ENCODE assay signal across 19 cellular contexts in the genomic region with DNA sequence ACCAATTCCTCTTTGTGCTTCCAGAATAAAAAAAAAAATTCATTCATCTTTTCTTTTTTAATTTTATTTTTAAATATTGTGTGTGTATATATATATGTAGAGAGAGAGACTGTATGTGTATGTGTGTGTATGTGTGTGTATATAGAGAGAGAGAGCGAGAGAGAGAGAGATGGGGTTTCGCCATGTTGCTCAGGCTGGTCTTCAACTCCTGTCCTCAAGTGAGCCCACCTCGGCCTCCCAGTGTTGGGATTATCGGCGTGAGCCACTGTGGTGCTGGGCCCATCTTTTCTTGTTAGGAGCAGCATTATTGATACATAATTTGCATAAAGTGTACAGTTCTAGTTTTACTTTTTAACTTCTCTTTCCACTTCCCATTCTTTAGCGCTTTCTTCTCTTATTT. TPM values are rescaled to one million over a fixed set of nuclear protein-coding genes. Genes with fewer than 3 reads are reported as not detected.
DNase-seq lines count a peak whose midpoint lies in the region; ATAC-seq, FAIRE-seq and TF ChIP-seq lines count a peak whose summit lies in the region.
"Had no signal": no experiment of that assay in that cellular context is flagged by ENCODE, and none has a peak within 500 bp of the region (broad histone marks: within the 10 kb centered on the region; RNA-seq: fewer than 3 reads in every experiment).

No MANE protein-coding gene starts in this region.

- no peak overlapping the region; the same call in 1 of the 2 replicates for H3K9ac ChIP-seq in Karpas-422 (ENCODE audit: low read length)

- no peaks in the 10 kb centered on the region for H3K36me3 ChIP-seq in Karpas-422 (ENCODE audit: insufficient read depth, low read length)

- no peak for DNase-seq in GM18507 (ENCODE audit: extremely low spot score, insufficient read length, low read depth)
- no peak for DNase-seq in Karpas-422
- DNase-seq in memory B cell (ENCODE audit: low spot score in 2 of 2): no peak
- no peak for DNase-seq in activated gamma-delta T cell (lab: John Stamatoyannopoulos, UW)
- DNase-seq in GM10266 (ENCODE audit: extremely low spot score): no peak
- no peak for DNase-seq in effector memory CD8-positive, alpha-beta T cell
- DNase-seq in H4 (ENCODE audit: low spot score): no peak
- DNase-seq: activated naive CD8-positive, alpha-beta T cell treated with anti-CD3 and anti-CD28 coated beads, Interleukin-2, amount 10 ng/mL, durations not matched to agents 7 days and 5 days; body of pancreas; glutamatergic neuron; KG1; midbrain; NCI-H2081 treated with DMSO at 0.1 percent for 48 hours; NCI-H510A treated with DMSO at 0.1 percent for 48 hours; retina; testis had no signal

- TF ChIP-seq CTCF in C4-2B (conservative IDR thresholded peaks at IDR 0.05): no peak
- no peak for TF ChIP-seq CTCF in GM10266 (IDR thresholded peaks at IDR 0.05; ENCODE audit: control insufficient read depth, insufficient read depth, low read depth, missing control alignments)

- peak overlapping the region; percentile 56; the same call in 1 of the 2 replicates for H3K4me3 ChIP-seq in Karpas-422 (ENCODE audit: low read length)
- H3K4me3 ChIP-seq: body of pancreas, testis had no signal

- H3K36me3 Mint-ChIP-seq in memory B cell: no peaks in the 10 kb centered on the region
- peaks cover 20% of the 10 kb centered on the region for H3K36me3 Mint-ChIP-seq in effector memory CD8-positive, alpha-beta T cell (ENCODE audit: insufficient read depth)

- H3K4me1 Mint-ChIP-seq in memory B cell: peaks cover 32% of the 10 kb centered on the region
- peaks cover 21 to 45% of the 10 kb centered on the region in 2 donors for H3K4me1 Mint-ChIP-seq in effector memory CD8-positive, alpha-beta T cell (ENCODE audit: low read depth in 2 of 2)

- H3K27ac ChIP-seq in C4-2B (peak overlapping the region; percentile 74), Karpas-422 (ENCODE audit: low read length) (peak overlapping the region; percentile 88)
- H3K27ac ChIP-seq: body of pancreas, testis had no signal

- no peaks in the 10 kb centered on the region; the same call in 1 of the 2 replicates for H3K9me3 ChIP-seq in Karpas-422 (ENCODE audit: low read length)
- H3K9me3 ChIP-seq: body of pancreas, testis had no signal

- H3K27me3 ChIP-seq in Karpas-422 (ENCODE audit: low read length): no peaks in the 10 kb centered on the region
- H3K27me3 ChIP-seq: body of pancreas, testis had no signal

- no peaks in the 10 kb centered on the region for H3K9me3 Mint-ChIP-seq in memory B cell
- no peaks in the 10 kb centered on the region for H3K9me3 Mint-ChIP-seq in effector memory CD8-positive, alpha-beta T cell

- H3K27me3 Mint-ChIP-seq in memory B cell: no peaks in the 10 kb centered on the region
- no peaks in the 10 kb centered on the region for H3K27me3 Mint-ChIP-seq in effector memory CD8-positive, alpha-beta T cell
- H3K27me3 Mint-ChIP-seq: activated naive CD8-positive, alpha-beta T cell treated with anti-CD3 and anti-CD28 coated beads, Interleukin-2, amount 10 ng/mL, durations not matched to agents 7 days and 5 days had no signal

- FAIRE-seq in GM18507 (lab: Jason Lieb, UNC): peak; percentile 41
- FAIRE-seq: colon had no signal

- H2AFZ ChIP-seq in Karpas-422 (ENCODE audit: low read length): no peak overlapping the region

- H3K9me2 ChIP-seq in Karpas-422 (replicated peaks; ENCODE audit: insufficient read depth, low read length): no peaks in the 10 kb centered on the region

- peak; percentile 44 for ATAC-seq in memory B cell (ENCODE audit: low read depth)
- no peak for ATAC-seq in effector memory CD8-positive, alpha-beta T cell (replicated peaks)
- ATAC-seq: body of pancreas, left lobe of liver had no signal

- H3K79me2 ChIP-seq in Karpas-422 (ENCODE audit: low read length): peaks cover 88% of the 10 kb centered on the region

- peak overlapping the region; percentile 78 for H3K27ac Mint-ChIP-seq in memory B cell
- peak overlapping the region in 1 of 2 donors; percentile 28 for H3K27ac Mint-ChIP-seq in effector memory CD8-positive, alpha-beta T cell
- H3K27ac Mint-ChIP-seq: activated naive CD8-positive, alpha-beta T cell treated with anti-CD3 and anti-CD28 coated beads, Interleukin-2, amount 10 ng/mL, durations not matched to agents 7 days and 5 days had no signal

- H3K4me3 Mint-ChIP-seq in memory B cell: peak overlapping the region; percentile 84
- peak overlapping the region in 1 of 2 donors; percentile 63 for H3K4me3 Mint-ChIP-seq in effector memory CD8-positive, alpha-beta T cell
- H3K4me3 Mint-ChIP-seq: activated naive CD8-positive, alpha-beta T cell treated with anti-CD3 and anti-CD28 coated beads, Interleukin-2, amount 10 ng/mL, durations not matched to agents 7 days and 5 days had no signal

- peaks cover 14% of the 10 kb centered on the region; the same call in 1 of the 2 replicates for H4K20me1 ChIP-seq in Karpas-422 (ENCODE audit: insufficient read depth, low read depth, low read length)

- peaks cover 61% of the 10 kb centered on the region for H3K4me1 ChIP-seq in Karpas-422 (ENCODE audit: low read length)
- H3K4me1 ChIP-seq: testis had no signal

- H3K4me2 ChIP-seq in Karpas-422 (ENCODE audit: low read depth, low read length, poor library complexity, severe bottlenecking): peak overlapping the region; percentile 72

RNA-seq across cellular contexts. Expression of a gene that starts 33.6 kb away (rescaled TPM):
- 28.3 and 48.2 TPM in 2 replicates for total RNA-seq in Karpas-422 (2014; rRNA removed; shearing (Covaris generic); ENCODE audit: low replicate concordance)
- 8.3 and 15.5 TPM in 2 replicates for total RNA-seq in H4 (2014; rRNA removed; shearing (Covaris generic))
